ENCODE assay signal across 8 cellular contexts in genomic region chr10:69278446-69278963, GRCh38. TPM values are rescaled to one million over a fixed set of nuclear protein-coding genes. Genes with fewer than 3 reads are reported as not detected.
DNase-seq lines count a peak whose midpoint lies in the region; ATAC-seq and TF ChIP-seq lines count a peak whose summit lies in the region.

HK1 (plus strand) TSS chr10:69278496.

- no peak for ATAC-seq in GM19455 (IDR thresholded peaks at IDR 0.05; ENCODE audit: unreplicated experiment)

- H3K36me3 ChIP-seq in transverse colon (no peaks in the 10 kb centered on the region), WERI-Rb-1 (no peaks in the 10 kb centered on the region)

- TF ChIP-seq POLR2A in transverse colon (IDR thresholded peaks at IDR 0.05): no peak

- H3K27ac ChIP-seq in transverse colon (no peak within 1 kb of the TSS), WERI-Rb-1 (no peak within 1 kb of the TSS)

- 86 to 100% methylated on average over 2 to 11 of the region's 11 CpGs for WGBS in transverse colon (ENCODE audit: low coverage in 1 of 2), 2 donors

- no peak within 1 kb of the TSS for H3K4me3 ChIP-seq in choroid plexus epithelial cell (ENCODE audit: low read depth, low read length)
- no peak within 1 kb of the TSS for H3K4me3 ChIP-seq in transverse colon
- no peak within 1 kb of the TSS for H3K4me3 ChIP-seq in WERI-Rb-1 (ENCODE audit: low read depth, low read length)

- no peak within 1 kb of the TSS for H3K27ac Mint-ChIP-seq in activated CD4-positive, alpha-beta T cell treated with anti-CD3 and anti-CD28 coated beads, Interleukin-2, amount 10 ng/mL, durations not matched to agents 24 days and 14 days

- in situ Hi-C loops in transverse colon (cut with MboI; ENCODE audit: low pct_ligation_motif_present in 1 of 4, low pct_unique_long_range_greater_than_20kb in 1 of 4, low sequenced_read_pairs in 3 of 4): no loop called here

- H3K9me3 Mint-ChIP-seq in activated CD4-positive, alpha-beta T cell treated with anti-CD3 and anti-CD28 coated beads, Interleukin-2, amount 10 ng/mL, durations not matched to agents 24 days and 14 days: no peaks in the 10 kb centered on the region

- intact Hi-C loops in activated CD4-positive, alpha-beta T cell treated with anti-CD3 and anti-CD28 coated beads, Interleukin-2, amount 10 ng/mL, durations not matched to agents 24 days and 14 days (cut with micrococcal nuclease): no loop called here
- intact Hi-C loops in transverse colon (cut with DNase I; ENCODE audit: low total_unique reads): no loop called here

- H3K9me3 ChIP-seq in transverse colon (no peaks in the 10 kb centered on the region), WERI-Rb-1 (ENCODE audit: severe bottlenecking) (no peaks in the 10 kb centered on the region)

- H3K27me3 ChIP-seq in transverse colon (no peaks in the 10 kb centered on the region), WERI-Rb-1 (ENCODE audit: insufficient read depth, low read depth, severe bottlenecking) (no peaks in the 10 kb centered on the region)

- no peak for TF ChIP-seq CTCF in choroid plexus epithelial cell (conservative IDR thresholded peaks at IDR 0.05; ENCODE audit: low read depth, low read length)
- TF ChIP-seq CTCF in transverse colon (IDR thresholded peaks at IDR 0.05): no peak
- no peak for TF ChIP-seq CTCF in WERI-Rb-1 (IDR thresholded peaks at IDR 0.05; ENCODE audit: low read depth, low read length)

- H3K36me3 Mint-ChIP-seq in activated CD4-positive, alpha-beta T cell treated with anti-CD3 and anti-CD28 coated beads, Interleukin-2, amount 10 ng/mL, durations not matched to agents 24 days and 14 days (ENCODE audit: low read depth): no peaks in the 10 kb centered on the region

- DNase-seq in activated CD4-positive, alpha-beta T cell treated with anti-CD3 and anti-CD28 coated beads, Interleukin-2, amount 10 ng/mL, durations not matched to agents 24 days and 14 days: no peak
- DNase-seq in activated CD4-positive, alpha-beta T cell treated with anti-CD3 and anti-CD28 coated beads, Interleukin-2, amount 50 U/mL, for 4 hours: no peak
- peak; percentile 84 for DNase-seq in choroid plexus epithelial cell (ENCODE audit: low read depth)
- DNase-seq in lung microvascular endothelial cell (ENCODE audit: low read depth in 2 of 2): peak; percentile 28 to 71
- no peak for DNase-seq in transverse colon
- DNase-seq in WERI-Rb-1: no peak
- DNase-seq in NCI-H69 (lab: John Stamatoyannopoulos, UW): no peak

- peaks cover 14% of the 10 kb centered on the region for H3K27me3 Mint-ChIP-seq in activated CD4-positive, alpha-beta T cell treated with anti-CD3 and anti-CD28 coated beads, Interleukin-2, amount 10 ng/mL, durations not matched to agents 24 days and 14 days

- TF ChIP-seq EP300 in transverse colon (IDR thresholded peaks at IDR 0.05; ENCODE audit: low read depth): no peak

- no peaks in the 10 kb centered on the region for H3K4me1 ChIP-seq in transverse colon

- no peaks in the 10 kb centered on the region for H3K4me1 Mint-ChIP-seq in activated CD4-positive, alpha-beta T cell treated with anti-CD3 and anti-CD28 coated beads, Interleukin-2, amount 10 ng/mL, durations not matched to agents 24 days and 14 days

- H3K4me3 Mint-ChIP-seq in activated CD4-positive, alpha-beta T cell treated with anti-CD3 and anti-CD28 coated beads, Interleukin-2, amount 10 ng/mL, durations not matched to agents 24 days and 14 days: no peak within 1 kb of the TSS

RNA-seq across cellular contexts. Expression of gene HK1, which starts in this region (rescaled TPM):
- 183 and 185 TPM in 2 replicates for total RNA-seq in activated CD4-positive, alpha-beta T cell treated with anti-CD3 and anti-CD28 coated beads, Interleukin-2, amount 10 ng/mL, durations not matched to agents 24 days and 14 days
- 86.7 and 93.3 TPM in 2 replicates for total RNA-seq in lung microvascular endothelial cell
- 10 to 100 TPM; 27.3 to 69.9 (median 54.0) TPM for total RNA-seq in transverse colon

Comparison
In these comparisons a context has a peak if more than half of its experiments do, and no peak if none do; other contexts are left out.
1. DNase-seq: peak in choroid plexus epithelial cell (single experiment) and lung microvascular endothelial cell (2 of 2); none in activated CD4-positive, alpha-beta T cell treated with anti-CD3 and anti-CD28 coated beads, Interleukin-2, amount 10 ng/mL, durations not matched to agents 24 days and 14 days (single experiment), activated CD4-positive, alpha-beta T cell treated with anti-CD3 and anti-CD28 coated beads, Interleukin-2, amount 50 U/mL, for 4 hours (0 of 2), transverse colon (single experiment), WERI-Rb-1 (single experiment) and NCI-H69 (single experiment).